ENCODE assay signal across 9 cellular contexts in the genomic region with DNA sequence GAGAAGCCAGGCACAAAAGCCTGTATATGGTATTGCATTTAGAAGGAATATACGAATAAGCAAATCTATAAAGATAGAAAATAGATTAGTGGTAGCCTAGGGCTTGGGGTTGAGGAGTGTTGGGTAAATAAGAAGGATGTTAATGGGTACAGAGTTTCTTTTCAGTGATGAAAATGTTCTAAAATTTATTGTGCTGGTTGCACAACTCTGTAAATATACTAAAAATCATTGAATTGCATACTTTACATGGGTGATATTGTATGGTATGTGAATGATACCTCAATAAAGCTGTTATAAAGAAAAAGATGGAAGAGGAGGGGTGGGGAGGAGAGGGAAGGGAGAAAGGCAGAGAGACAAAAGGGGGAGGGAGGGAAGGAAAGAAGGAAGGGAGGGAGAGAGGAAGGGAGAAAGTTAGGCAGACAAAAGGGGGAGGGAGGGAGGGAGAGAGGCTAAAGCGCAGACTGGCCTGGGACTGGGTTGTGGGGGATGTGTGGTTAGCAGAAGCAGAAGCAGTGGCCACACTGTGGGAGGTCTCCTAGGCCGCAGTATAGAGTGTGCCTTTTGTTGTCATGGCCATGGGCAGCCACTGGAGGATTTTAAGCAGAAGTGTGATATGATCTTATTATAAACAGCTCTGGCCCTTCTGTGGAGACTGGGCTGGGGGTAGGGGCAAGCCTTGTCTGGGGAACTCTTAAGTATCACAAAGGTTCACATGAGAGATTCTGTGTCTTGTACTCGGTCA.
A peak's percentile ranks its signal among the peaks of the same experiment; 100 is the strongest.
DNase-seq lines count a peak whose midpoint lies in the region; ATAC-seq and TF ChIP-seq lines count a peak whose summit lies in the region.
"Had no signal": no experiment of that assay in that cellular context is flagged by ENCODE, and none has a peak within 500 bp of the region (broad histone marks: within the 10 kb centered on the region; RNA-seq: fewer than 3 reads in every experiment).

No MANE protein-coding gene starts in this region.

- H3K36me3 Mint-ChIP-seq in activated CD4-positive, alpha-beta T cell treated with anti-CD3 and anti-CD28 coated beads, Interleukin-2, amount 10 ng/mL, durations not matched to agents 7 days and 5 days (ENCODE audit: low read depth), result no peaks in the 10 kb centered on the region

- H3K4me3 ChIP-seq in lung (no peak overlapping the region), testis (no peak overlapping the region), prostate gland (no peak overlapping the region)
- H3K4me3 ChIP-seq: skin epidermis had no signal

- WGBS in lung, 2 donors, result 43 to 48% methylated on average over 4 of the region's 4 CpGs
- 73 to 77% methylated on average over 4 of the region's 4 CpGs for WGBS in testis, 2 donors
- WGBS in prostate gland, result 46% methylated on average over 4 of the region's 4 CpGs

- no peak for TF ChIP-seq POLR2A in testis (IDR thresholded peaks at IDR 0.05)
- no peak for TF ChIP-seq POLR2A in prostate gland (IDR thresholded peaks at IDR 0.05)

- H3K27me3 ChIP-seq in lung (ENCODE audit: control insufficient read depth, insufficient read depth) (no peaks in the 10 kb centered on the region), testis (no peaks in the 10 kb centered on the region), prostate gland (replicated peaks; ENCODE audit: insufficient read depth) (no peaks in the 10 kb centered on the region)

- H3K27ac ChIP-seq in lung (ENCODE audit: low read depth in 1 of 2, low read length in 1 of 2) (peak overlapping the region in 1 of 2 donors; percentile 54), testis (no peak overlapping the region), prostate gland (no peak overlapping the region)

- H3K4me1 ChIP-seq in lung (ENCODE audit: control insufficient read depth in 2 of 2, insufficient read depth in 2 of 2, low read length in 2 of 2), result no peaks in the 10 kb centered on the region
- H3K4me1 ChIP-seq in testis, result no peaks in the 10 kb centered on the region
- H3K4me1 ChIP-seq in prostate gland (replicated peaks), result no peaks in the 10 kb centered on the region

- no peak overlapping the region for H3K4me3 Mint-ChIP-seq in activated CD4-positive, alpha-beta T cell treated with anti-CD3 and anti-CD28 coated beads, Interleukin-2, amount 10 ng/mL, durations not matched to agents 7 days and 5 days

- DNase-seq in OCI-M1 (lab: John Stamatoyannopoulos, UW) (peak; percentile 97), lung (ENCODE audit: low spot score) (peak; percentile 32), testis (no peak), prostate gland (ENCODE audit: low spot score) (no peak), SW480 (ENCODE audit: low spot score) (no peak)
- DNase-seq in activated CD4-positive, alpha-beta T cell treated with anti-CD3 and anti-CD28 coated beads, Interleukin-2, amount 10 ng/mL, durations not matched to agents 7 days and 5 days, result no peak

- H3K9me3 Mint-ChIP-seq in activated CD4-positive, alpha-beta T cell treated with anti-CD3 and anti-CD28 coated beads, Interleukin-2, amount 10 ng/mL, durations not matched to agents 7 days and 5 days, result no peaks in the 10 kb centered on the region

- H3K36me3 ChIP-seq in lung (ENCODE audit: control insufficient read depth in 2 of 2, insufficient read depth in 2 of 2, low read length in 2 of 2) (no peaks in the 10 kb centered on the region), testis (ENCODE audit: low read depth, missing control alignments) (no peaks in the 10 kb centered on the region), prostate gland (no peaks in the 10 kb centered on the region)

- H3K27me3 Mint-ChIP-seq in activated CD4-positive, alpha-beta T cell treated with anti-CD3 and anti-CD28 coated beads, Interleukin-2, amount 10 ng/mL, durations not matched to agents 7 days and 5 days, result no peaks in the 10 kb centered on the region

- H3K4me1 Mint-ChIP-seq in activated CD4-positive, alpha-beta T cell treated with anti-CD3 and anti-CD28 coated beads, Interleukin-2, amount 10 ng/mL, durations not matched to agents 7 days and 5 days, result peaks cover 19% of the 10 kb centered on the region

- no peak overlapping the region for H3K27ac Mint-ChIP-seq in activated CD4-positive, alpha-beta T cell treated with anti-CD3 and anti-CD28 coated beads, Interleukin-2, amount 10 ng/mL, durations not matched to agents 7 days and 5 days

- TF ChIP-seq CTCF in lung (IDR thresholded peaks at IDR 0.05; ENCODE audit: control extremely low read depth, extremely low read depth) (no peak), testis (IDR thresholded peaks at IDR 0.05) (no peak), prostate gland (IDR thresholded peaks at IDR 0.05) (no peak)

- CTCF ChIA-PET in activated CD4-positive, alpha-beta T cell treated with anti-CD3 and anti-CD28 coated beads, Interleukin-2, amount 10 ng/mL, durations not matched to agents 7 days and 5 days (lab: Charles Lee), result no interaction called here

- ATAC-seq in GM18858 (IDR thresholded peaks at IDR 0.05; ENCODE audit: unreplicated experiment) (peak; percentile 70), HG02759 (IDR thresholded peaks at IDR 0.05; ENCODE audit: unreplicated experiment) (peak; percentile 83), lung (ENCODE audit: insufficient read depth, low FRiP score) (peak; percentile 53)

- H3K9me3 ChIP-seq in lung (ENCODE audit: control insufficient read depth in 2 of 2, insufficient read depth in 1 of 2, low read length in 1 of 2) (no peaks in the 10 kb centered on the region), testis (no peaks in the 10 kb centered on the region), prostate gland (no peaks in the 10 kb centered on the region)

- POLR2A ChIA-PET in activated CD4-positive, alpha-beta T cell treated with anti-CD3 and anti-CD28 coated beads, Interleukin-2, amount 10 ng/mL, durations not matched to agents 7 days and 5 days (lab: Charles Lee), result interaction anchor here (0.5 kb wide), 1 partner anchor 121 kb away, joined by 3 read pairs; no protein-coding TSS in a partner anchor

- intact Hi-C loops in testis (cut with DNase I; ENCODE audit: low total_unique reads), result no loop called here
- intact Hi-C loops in prostate gland (cut with DNase I), result no loop called here

Comparison
In these comparisons a context has a peak if more than half of its experiments do, and no peak if none do; other contexts are left out.
1. DNase-seq: peak in OCI-M1 (single experiment) and lung (single experiment); none in testis (single experiment), activated CD4-positive, alpha-beta T cell treated with anti-CD3 and anti-CD28 coated beads, Interleukin-2, amount 10 ng/mL, durations not matched to agents 7 days and 5 days (single experiment), prostate gland (single experiment) and SW480 (single experiment).
2. Peak in every context shown above with its lines, with median percentiles within 50 percentile points of each other: ATAC-seq.